8 cellular contexts compared by ENCODE assay signal in the genomic region with DNA sequence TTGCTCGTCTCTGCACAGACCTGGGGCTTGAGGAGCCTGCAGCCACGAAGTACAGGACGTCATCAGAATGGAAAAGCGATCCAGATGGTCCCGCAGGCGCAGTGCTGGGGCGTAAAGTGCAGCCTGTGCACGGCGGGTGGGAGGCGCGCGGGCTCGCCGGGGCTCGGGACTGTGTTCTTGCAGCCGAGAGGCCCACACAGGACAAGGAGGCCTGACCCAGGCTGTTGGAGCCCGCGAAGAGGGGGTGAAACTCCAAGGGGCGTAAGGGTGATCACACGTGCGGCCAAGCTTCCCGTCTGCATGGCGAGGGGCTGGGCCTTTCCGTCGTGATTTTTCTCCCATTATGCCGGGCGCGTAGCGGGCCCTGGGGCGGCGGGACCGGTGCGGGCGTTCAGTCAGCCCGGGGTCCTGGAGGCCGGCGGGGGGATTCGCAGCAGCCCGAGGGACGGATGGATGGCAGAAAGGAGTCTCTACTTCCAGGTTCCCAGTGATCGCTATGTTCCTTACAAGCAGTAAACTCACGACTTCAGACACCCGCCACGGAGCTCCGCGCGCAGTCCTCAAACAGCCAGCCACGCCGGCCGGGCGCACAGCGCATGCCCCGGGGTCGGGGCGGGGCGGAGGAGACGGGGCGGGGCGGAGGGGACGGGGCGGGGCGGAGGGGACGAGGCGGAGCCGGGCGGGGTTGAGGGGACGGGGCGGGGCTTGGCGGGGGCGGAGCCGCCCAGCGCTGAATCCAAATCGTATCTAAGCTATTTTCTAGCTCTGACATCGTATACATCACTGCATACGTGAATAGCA.
DNase-seq lines count a peak whose midpoint lies in the region; ATAC-seq and TF ChIP-seq lines count a peak whose summit lies in the region.

No MANE protein-coding gene starts in this region.

- H3K27ac ChIP-seq in ACC112 (ENCODE audit: low read depth, low read length) (peak overlapping the region; percentile 73), left ventricle myocardium inferior (replicated peaks) (peak overlapping the region; percentile 92), prostate gland (peak overlapping the region; percentile 67 to 80), upper lobe of left lung (peak overlapping the region; percentile 54 to 84 (median 82))

- peak overlapping the region; percentile 98 for H2AFZ ChIP-seq in ACC112 (ENCODE audit: low read length, unreplicated experiment)

- DNase-seq in LoVo (ENCODE audit: low spot score) (peak; percentile 54), T-helper 1 cell (peak; percentile 59 to 76 (median 69)), amniotic stem cell (lab: John Stamatoyannopoulos, UW) (peak; percentile 67), left ventricle myocardium inferior (peak; percentile 84), prostate gland (ENCODE audit: low spot score) (peak; percentile 73), upper lobe of left lung (peak; percentile 81 to 96)

- H3K79me2 ChIP-seq in ACC112 (ENCODE audit: control insufficient read depth, insufficient read depth, low read length, unreplicated experiment), result peaks cover 24% of the 10 kb centered on the region

- ATAC-seq in GM19035 (IDR thresholded peaks at IDR 0.05; ENCODE audit: unreplicated experiment), result peak; percentile 85
- peak; percentile 95 to 99 for ATAC-seq in upper lobe of left lung (ENCODE audit: low FRiP score in 2 of 2)

- H3K4me1 ChIP-seq in ACC112 (ENCODE audit: control insufficient read depth, insufficient read depth, low read length, unreplicated experiment) (peaks cover 14% of the 10 kb centered on the region), left ventricle myocardium inferior (peaks cover 35% of the 10 kb centered on the region), prostate gland (replicated peaks) (no peaks in the 10 kb centered on the region), upper lobe of left lung (peaks cover 15 to 20% (median 15%) of the 10 kb centered on the region in 4 donors)

- under 1% methylated on average over 63 of the region's 75 CpGs for WGBS in prostate gland
- WGBS in upper lobe of left lung, 2 donors, result 0% methylated on average over 19 to 48 of the region's 75 CpGs

- intact Hi-C loops in left ventricle myocardium inferior (cut with micrococcal nuclease) (no loop called here), prostate gland (cut with DNase I) (no loop called here)

- H3K4me3 ChIP-seq in ACC112 (ENCODE audit: low read depth, low read length), result peak overlapping the region; percentile 85
- H3K4me3 ChIP-seq in left ventricle myocardium inferior, result peak overlapping the region; percentile 78
- peak overlapping the region; percentile 37 to 62 for H3K4me3 ChIP-seq in prostate gland
- H3K4me3 ChIP-seq in upper lobe of left lung, result peak overlapping the region; percentile 64 to 81 (median 66)

- TF ChIP-seq EP300 in upper lobe of left lung (IDR thresholded peaks at IDR 0.05), result no peak

- TF ChIP-seq POLR2A in prostate gland (IDR thresholded peaks at IDR 0.05) (peak; percentile 19), upper lobe of left lung (IDR thresholded peaks at IDR 0.05) (peak in 2 of 4 donors; percentile 50 to 70)

- H3K27me3 ChIP-seq in ACC112 (ENCODE audit: insufficient read depth, low read length) (0 out of 2 replicates have a peak, but pooled peaks cover 5% of the 10 kb centered on the region), left ventricle myocardium inferior (ENCODE audit: low read depth) (no peaks in the 10 kb centered on the region), prostate gland (replicated peaks; ENCODE audit: insufficient read depth) (no peaks in the 10 kb centered on the region), upper lobe of left lung (no peaks in the 10 kb centered on the region)

- H3K9me3 ChIP-seq in left ventricle myocardium inferior (replicated peaks) (peaks cover 19% of the 10 kb centered on the region), prostate gland (no peaks in the 10 kb centered on the region), upper lobe of left lung (peaks cover 0 to 4% (median 0%) of the 10 kb centered on the region in 4 donors)

- TF ChIP-seq CTCF in left ventricle myocardium inferior (IDR thresholded peaks at IDR 0.05; ENCODE audit: borderline replicate concordance) (no peak), prostate gland (IDR thresholded peaks at IDR 0.05) (no peak), upper lobe of left lung (IDR thresholded peaks at IDR 0.05) (no peak)

- H3K36me3 ChIP-seq in ACC112 (ENCODE audit: insufficient read depth, low read length), result no peaks in the 10 kb centered on the region
- H3K36me3 ChIP-seq in left ventricle myocardium inferior, result peaks cover 16% of the 10 kb centered on the region
- H3K36me3 ChIP-seq in prostate gland, result no peaks in the 10 kb centered on the region
- H3K36me3 ChIP-seq in upper lobe of left lung, result no peaks in the 10 kb centered on the region

Comparison
In these comparisons a context has a peak if more than half of its experiments do, and no peak if none do; other contexts are left out.
1. Peak in every context shown above with its lines: DNase-seq, ATAC-seq, H3K4me3 ChIP-seq and H3K27ac ChIP-seq.